In the genomic region with DNA sequence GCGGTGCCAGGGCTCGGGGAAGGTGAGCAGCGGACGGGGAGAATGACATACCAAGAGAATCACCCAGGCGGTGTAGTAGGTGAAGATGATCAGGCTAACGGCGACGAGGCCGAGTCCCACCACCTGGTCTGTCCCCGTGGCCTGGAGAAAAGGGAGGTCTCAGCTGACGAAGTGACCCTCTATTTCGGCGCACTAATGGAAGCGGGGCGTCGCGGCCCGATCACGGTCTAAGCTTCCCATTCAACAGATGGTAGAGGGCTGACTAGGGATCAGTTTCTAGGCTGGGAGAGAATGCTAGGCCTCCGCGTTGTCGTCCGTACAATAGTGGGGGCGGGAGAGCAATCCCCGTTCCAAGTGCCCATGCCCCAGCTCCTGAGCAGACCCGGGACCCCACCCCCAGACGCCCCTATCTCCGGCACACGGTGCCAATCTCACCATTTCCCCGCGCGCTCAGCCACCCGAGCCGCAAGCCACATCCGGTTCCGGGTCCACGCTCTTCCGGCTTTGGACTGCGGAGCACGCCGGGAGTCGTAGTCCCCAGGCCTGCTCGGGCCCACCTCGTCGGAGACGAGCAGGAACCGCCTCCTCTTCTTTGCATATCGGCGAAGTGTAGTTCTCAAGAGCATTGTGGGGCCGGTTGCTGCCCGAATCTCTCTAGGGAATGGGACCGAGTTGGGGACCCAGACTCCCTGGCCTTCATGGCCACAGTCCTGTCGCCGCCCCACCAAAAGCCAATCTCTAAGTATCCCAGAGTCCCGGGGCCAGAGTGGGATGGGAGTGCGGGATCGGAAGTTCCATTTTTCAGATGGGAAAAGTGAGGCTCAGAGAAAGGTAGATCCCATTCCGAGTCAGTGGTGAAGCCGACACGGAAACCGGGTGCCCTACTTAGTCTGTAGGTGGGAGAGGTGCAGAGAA, we compare ENCODE assay signal across 8 cellular contexts. TPM values are rescaled to one million over a fixed set of nuclear protein-coding genes. Genes with fewer than 3 reads are reported as not detected.
DNase-seq lines count a peak whose midpoint lies in the region; ATAC-seq, FAIRE-seq and TF ChIP-seq lines count a peak whose summit lies in the region.

Gene DPM2, minus strand, starts transcription at position 472 of the 915 bp plus-strand sequence. Its CDS starts 34 bp downstream, at position 438.

- peaks cover 4 to 12% of the 10 kb centered on the region in 2 experiments; a peak in 4 of 5 replicates for H3K36me3 ChIP-seq in HepG2 (replicated peaks in 1 of 2; ENCODE audit: control insufficient read depth in 1 of 2, insufficient read depth in 2 of 2, low read length in 2 of 2)

- peak within 1 kb of the TSS; percentile 99 for H3K4me2 ChIP-seq in HepG2 (ENCODE audit: low read depth, low read length)

- DNase-seq in AML-193 (lab: John Stamatoyannopoulos, UW) (peak; percentile 64 to 70), NCI-H526 treated with DMSO at 0.1 percent for 48 hours (lab: John Stamatoyannopoulos, UW) (peak; percentile 70), dermis microvascular lymphatic vessel endothelial cell (ENCODE audit: low read depth in 2 of 2) (peak; percentile 68 to 88), HepG2 (ENCODE audit: low spot score) (peak; percentile 73)
- DNase-seq in activated CD4-positive, alpha-beta T cell treated with anti-CD3 and anti-CD28 coated beads, Interleukin-2, amount 50 U/mL, for 24 hours (ENCODE audit: low read depth in 1 of 2, low spot score in 1 of 2) = peak; percentile 60 to 82
- DNase-seq in stimulated activated CD4-positive, alpha-beta T cell treated with anti-CD3 and anti-CD28 coated beads, Interleukin-2, amount 100 ng/mL, for 4 hours (ENCODE audit: low read depth) = peak; percentile 82

- H3K9me3 ChIP-seq in HepG2 (ENCODE audit: low read length) = no peaks in the 10 kb centered on the region

- TF ChIP-seq EP300 in HepG2 (IDR thresholded peaks at IDR 0.05; ENCODE audit: low read depth in 2 of 2, low read length in 2 of 2) = no peak
- TF ChIP-seq EP300 in HepG2 (CRISPR knock-in tag; IDR thresholded peaks at IDR 0.05; ENCODE audit: borderline replicate concordance) = no peak

- CTCF ChIA-PET in HepG2 (lab: Yijun Ruan, JAX; ENCODE audit: low intra/inter-chr PET ratio, low total read pairs) = no interaction called here

- WGBS in HepG2 (ENCODE audit: low lambda C conversion rate) = 37% methylated on average over 20 of the region's 61 CpGs

- H3K4me1 ChIP-seq in HepG2 (ENCODE audit: insufficient read depth, low read length) = peaks cover 36% of the 10 kb centered on the region

- TF ChIP-seq CTCF in HepG2 (CRISPR knock-in tag; IDR thresholded peaks at IDR 0.05) = no peak

- BruUV-seq in HepG2 (replicated peaks; lab: Mats Ljungman, UMichigan) = TSS peak; percentile 20

- H4K20me1 ChIP-seq in HepG2 (ENCODE audit: insufficient read depth, low read length) = 0 out of 2 replicates have a peak, but pooled peaks cover 2% of the 10 kb centered on the region

- peak within 1 kb of the TSS; percentile 86 to 96 (median 89) for H3K4me3 ChIP-seq in HepG2 (replicated peaks in 1 of 3; ENCODE audit: insufficient read depth in 1 of 3, low read depth in 2 of 3, low read length in 3 of 3)

- no peaks in the 10 kb centered on the region; a peak in 1 of 5 replicates for H3K27me3 ChIP-seq in HepG2 (ENCODE audit: control insufficient read depth in 1 of 2, insufficient read depth in 2 of 2, low read length in 2 of 2)

- peak; percentile 87 for ATAC-seq in GM19035 (IDR thresholded peaks at IDR 0.05; ENCODE audit: unreplicated experiment)
- ATAC-seq in HG03342 (IDR thresholded peaks at IDR 0.05; ENCODE audit: unreplicated experiment) = peak; percentile 86
- ATAC-seq in HepG2 = peak; percentile 89

- intact Hi-C loops in HepG2 (cut with micrococcal nuclease; ENCODE audit: unreplicated experiment) = no loop called here

- peak; percentile 50 to 71 for TF ChIP-seq POLR2A in HepG2 (IDR thresholded peaks at IDR 0.05; ENCODE audit: insufficient read depth in 1 of 2, low read depth in 2 of 2, low read length in 2 of 2)

- peak within 1 kb of the TSS; percentile 50 for H3K27ac ChIP-seq in HepG2 (ENCODE audit: extremely low read length, insufficient read depth, low read length)

- in situ Hi-C loops in HepG2 (cut with HindIII; ENCODE audit: extremely low pct_ligation_motif_present, low pct_unique_long_range_greater_than_20kb) = loop anchor here (5.0 kb wide), 1 partner anchor 100 kb away; no protein-coding TSS in a partner anchor

- FAIRE-seq in HepG2 (lab: Jason Lieb, UNC) = peak; percentile 70

- H3K9ac ChIP-seq in HepG2 (ENCODE audit: insufficient read depth, low read depth, low read length) = peak within 1 kb of the TSS; percentile 84

- H3K79me2 ChIP-seq in HepG2 (ENCODE audit: insufficient read depth, low read length) = peaks cover 22% of the 10 kb centered on the region

- no peak within 1 kb of the TSS for H2AFZ ChIP-seq in HepG2 (ENCODE audit: low read length)

- POLR2A ChIA-PET in HepG2 (lab: Yijun Ruan, JAX) = interaction anchor here (0.5 to 1.4 kb wide), 2 partner anchors 12 to 98 kb away, joined by 3 read pairs; no protein-coding TSS in a partner anchor

- 0 out of 2 replicates have a peak, but pooled peaks have one; percentile 13 for TF ChIP-seq RAD21 in HepG2 (CRISPR knock-in tag; IDR thresholded peaks at IDR 0.05)

TF ChIP-seq in HepG2, 621 proteins besides CTCF, POLR2A, EP300 and RAD21 (continues in another document):
- no peak for TF ChIP-seq ZNF577 (CRISPR knock-in tag; IDR thresholded peaks at IDR 0.05; ENCODE audit: borderline replicate concordance, low read depth)
- TF ChIP-seq REXO4 (CRISPR knock-in tag; IDR thresholded peaks at IDR 0.05; ENCODE audit: borderline replicate concordance) = no peak
- TF ChIP-seq ZNF768 (CRISPR knock-in tag; IDR thresholded peaks at IDR 0.05) = no peak
- TF ChIP-seq SUZ12 (IDR thresholded peaks at IDR 0.05; ENCODE audit: low read depth, low read length) = peak; percentile 63
- no peak for TF ChIP-seq ZNF547 (CRISPR knock-in tag; IDR thresholded peaks at IDR 0.05)
- no peak for TF ChIP-seq ZNF510 (CRISPR knock-in tag; IDR thresholded peaks at IDR 0.05; ENCODE audit: low read depth)
- no peak; the same call in 1 of the 2 replicates for TF ChIP-seq DRAP1 (CRISPR knock-in tag; IDR thresholded peaks at IDR 0.05)
- TF ChIP-seq AGO2 (optimal IDR thresholded peaks at IDR 0.05; ENCODE audit: low read depth, low read length) = peak; percentile 93
- peak; percentile 40; the same call in 1 of the 2 replicates for TF ChIP-seq ZNF326 (CRISPR knock-in tag; IDR thresholded peaks at IDR 0.05; ENCODE audit: borderline replicate concordance)
- 0 out of 2 replicates have a peak, but pooled peaks have one; percentile 9 for TF ChIP-seq RARA (CRISPR knock-in tag; IDR thresholded peaks at IDR 0.05)
- TF ChIP-seq NKX3-1 (CRISPR knock-in tag; IDR thresholded peaks at IDR 0.05) = no peak; the same call in 1 of the 2 replicates
- TF ChIP-seq ZNF136 (CRISPR knock-in tag; IDR thresholded peaks at IDR 0.05; ENCODE audit: low read depth) = no peak
- TF ChIP-seq ZFYVE20 (CRISPR knock-in tag; IDR thresholded peaks at IDR 0.05; ENCODE audit: borderline replicate concordance, low read depth) = no peak
- TF ChIP-seq, protein P1, sequence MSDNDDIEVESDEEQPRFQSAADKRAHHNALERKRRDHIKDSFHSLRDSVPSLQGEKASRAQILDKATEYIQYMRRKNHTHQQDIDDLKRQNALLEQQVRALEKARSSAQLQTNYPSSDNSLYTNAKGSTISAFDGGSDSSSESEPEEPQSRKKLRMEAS (IDR thresholded peaks at IDR 0.05) = peak; percentile 86
- TF ChIP-seq TP53 (CRISPR knock-in tag; conservative IDR thresholded peaks at IDR 0.05) = no peak
- TF ChIP-seq HIVEP1 (CRISPR knock-in tag; IDR thresholded peaks at IDR 0.05) = no peak
- TF ChIP-seq ZNF816 (CRISPR knock-in tag; IDR thresholded peaks at IDR 0.05; ENCODE audit: borderline replicate concordance) = no peak
- no peak for TF ChIP-seq LBX2 (CRISPR knock-in tag; IDR thresholded peaks at IDR 0.05; ENCODE audit: borderline replicate concordance)
- no peak; the same call in 1 of the 2 replicates for TF ChIP-seq NRL (CRISPR knock-in tag; IDR thresholded peaks at IDR 0.05; ENCODE audit: borderline replicate concordance)

RNA-seq across cellular contexts. Expression of gene DPM2, which starts in this region (rescaled TPM):
- 8.9 and 17.7 TPM in 2 replicates for total RNA-seq in dermis microvascular lymphatic vessel endothelial cell
- 17.5 and 24.8 TPM in 2 replicates for total RNA-seq in HepG2 (2016; rRNA removed; fragmentation: Illumina TruSeq; extraction: Trizol)
- total RNA-seq in HepG2 (2016; cell fraction: cytosol; rRNA removed; fragmentation: Illumina TruSeq; extraction: Trizol; ENCODE audit: low read depth) = 20.0 and 27.3 TPM in 2 replicates
- total RNA-seq in HepG2 (2016; cell fraction: insoluble cytoplasmic fraction; rRNA removed; fragmentation: Illumina TruSeq; extraction: Trizol) = 14.9 and 23.0 TPM in 2 replicates
- 31.4 and 35.9 TPM in 2 replicates for total RNA-seq in HepG2 (2016; cell fraction: membrane; rRNA removed; fragmentation: Illumina TruSeq; extraction: Trizol)
- total RNA-seq in HepG2 (2016; cell fraction: nucleus; rRNA removed; fragmentation: Illumina TruSeq; extraction: Trizol) = 18.6 and 22.0 TPM in 2 replicates
- 35.3 and 38.6 TPM in 2 replicates for polyA plus RNA-seq in HepG2 (2011; rRNA removed)
- polyA plus RNA-seq in HepG2 (2011; cell fraction: cytosol; rRNA removed) = 30.5 and 35.2 TPM in 2 replicates
- polyA plus RNA-seq in HepG2 (2011; cell fraction: nucleus; rRNA removed) = 36.6 and 37.4 TPM in 2 replicates
- 21.4 and 25.3 TPM in 2 replicates for polyA plus RNA-seq in HepG2 (2012)
- polyA plus RNA-seq in HepG2 (2016; cell fraction: cytosol; fragmentation: Illumina TruSeq; extraction: Trizol; ENCODE audit: low read depth) = 32.5 and 40.9 TPM in 2 replicates
- 30.7 and 34.8 TPM in 2 replicates for polyA plus RNA-seq in HepG2 (2016; cell fraction: insoluble cytoplasmic fraction; fragmentation: Illumina TruSeq; extraction: Trizol; ENCODE audit: low read depth)
- polyA plus RNA-seq in HepG2 (2016; cell fraction: membrane; fragmentation: Illumina TruSeq; extraction: Trizol; ENCODE audit: low read depth) = 49.8 and 53.8 TPM in 2 replicates
- polyA plus RNA-seq in HepG2 (2016; cell fraction: nucleus; fragmentation: Illumina TruSeq; extraction: Trizol; ENCODE audit: insufficient read depth, low read depth) = 49.9 and 52.5 TPM in 2 replicates
- polyA minus RNA-seq in HepG2 (2011; rRNA and poly(A)+ RNA removed; ENCODE audit: low replicate concordance) = 68.5 and 193 TPM in 2 replicates
- polyA minus RNA-seq in HepG2 (2011; cell fraction: cytosol; rRNA and poly(A)+ RNA removed) = 12.9 and 15.4 TPM in 2 replicates
- 34.8 and 35.4 TPM in 2 replicates for polyA minus RNA-seq in HepG2 (2011; cell fraction: nucleus; rRNA and poly(A)+ RNA removed)

Comparison
In these comparisons a context has a peak if more than half of its experiments do, and no peak if none do; other contexts are left out.
1. Peak in every context shown above with its lines: DNase-seq, ATAC-seq, H3K4me3 ChIP-seq and H3K27ac ChIP-seq.